Comparison of ENCODE assay signal across 37 cellular contexts in the genomic region with DNA sequence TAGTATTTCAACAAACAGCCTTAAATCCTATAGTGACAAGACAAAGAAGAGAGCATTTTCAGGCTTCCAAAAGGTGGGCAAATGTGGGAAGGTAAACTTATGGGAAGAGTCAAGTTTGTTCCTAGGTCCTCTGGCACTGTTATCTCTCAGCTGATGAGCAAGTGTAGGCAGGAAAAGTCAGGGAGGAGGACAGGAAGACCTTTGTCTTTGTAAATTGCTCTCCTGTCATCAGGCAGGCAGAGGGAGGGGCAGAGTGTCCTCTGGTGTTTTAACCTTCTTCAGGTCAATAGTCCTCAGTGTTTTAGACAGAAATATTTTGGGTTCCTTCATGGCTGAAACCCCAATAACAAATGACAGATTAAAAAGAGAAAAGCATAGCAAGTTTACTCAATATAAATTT.
"Had no signal": no experiment of that assay in that cellular context is flagged by ENCODE, and none has a peak within 500 bp of the region (broad histone marks: within the 10 kb centered on the region; RNA-seq: fewer than 3 reads in every experiment).

No MANE protein-coding gene starts in this region.

- H3K4me1 ChIP-seq: Peyer's patch had no signal

- H3K27me3 ChIP-seq: brain microvascular endothelial cell, Peyer's patch had no signal

- H3K36me3 ChIP-seq: brain microvascular endothelial cell, Peyer's patch had no signal

- H3K9me3 ChIP-seq: Peyer's patch had no signal

- H3K27ac Mint-ChIP-seq: activated B cell treated with CpG ODN at 0.5 μM for 24 hours; activated CD4-positive, alpha-beta memory T cell treated with anti-CD3 and anti-CD28 coated beads, Interleukin-2, amount 10 ng/mL, durations not matched to agents 7 days and 5 days; activated CD8-positive, alpha-beta memory T cell treated with anti-CD3 and anti-CD28 coated beads, Interleukin-2, amount 10 ng/mL, durations not matched to agents 7 days and 5 days; activated naive CD4-positive, alpha-beta T cell treated with anti-CD3 and anti-CD28 coated beads, Interleukin-2, amount 10 ng/mL, durations not matched to agents 7 days and 5 days; activated naive CD8-positive, alpha-beta T cell; activated naive CD8-positive, alpha-beta T cell treated with anti-CD3 and anti-CD28 coated beads, Interleukin-2, amount 50 U/mL, for 24 hours had no signal

- DNase-seq: activated B cell treated with CpG ODN at 0.5 μM for 24 hours; activated CD4-positive, alpha-beta memory T cell treated with anti-CD3 and anti-CD28 coated beads, Interleukin-2, amount 10 ng/mL, durations not matched to agents 7 days and 5 days; activated CD4-positive, alpha-beta T cell treated with anti-CD3 and anti-CD28 coated beads for 4 hours; activated CD4-positive, CD25-positive, alpha-beta regulatory T cell treated with anti-CD3 and anti-CD28 coated beads, Interleukin-2, amount 50 U/mL, for 72 hours; activated CD8-positive, alpha-beta memory T cell treated with anti-CD3 and anti-CD28 coated beads for 24 hours; activated CD8-positive, alpha-beta memory T cell treated with anti-CD3 and anti-CD28 coated beads, Interleukin-2, amount 10 ng/mL, durations not matched to agents 7 days and 5 days; activated CD8-positive, alpha-beta memory T cell treated with anti-CD3 and anti-CD28 coated beads, Interleukin-2, amount 50 U/mL, for 48 hours; activated effector memory CD4-positive, alpha-beta T cell treated with Interleukin-2 at 50 U/mL for 16 hours; activated naive CD4-positive, alpha-beta T cell treated with anti-CD3 and anti-CD28 coated beads, Interleukin-2, amount 10 ng/mL, durations not matched to agents 7 days and 5 days; activated naive CD8-positive, alpha-beta T cell treated with anti-CD3 and anti-CD28 coated beads, Interleukin-2, amount 50 U/mL, for 24 hours; activated T-cell treated with anti-CD3 and anti-CD28 coated beads, Interleukin-2, amount 50 U/mL, for 48 hours; anterior cingulate cortex; brain microvascular endothelial cell; central memory CD4-positive, alpha-beta T cell; NCI-H1048; NCI-H1105 treated with DMSO at 0.1 percent for 48 hours; NCI-H1436; NCI-H1694; NCI-H1930; NCI-H2081 treated with DMSO at 0.1 percent for 48 hours; NCI-H226; NCI-H446 treated with DMSO at 0.1 percent for 48 hours; NCI-H524; NCI-H69; NCI-H82; PC-3; Peyer's patch; SIG-M5; SW 1271; T-helper 1 cell; T-helper 2 cell; T-helper 9 cell had no signal

- H3K27me3 Mint-ChIP-seq: activated naive CD4-positive, alpha-beta T cell treated with anti-CD3 and anti-CD28 coated beads, Interleukin-2, amount 10 ng/mL, durations not matched to agents 7 days and 5 days; activated naive CD8-positive, alpha-beta T cell had no signal

- FAIRE-seq: colon had no signal

- H3K4me1 Mint-ChIP-seq: activated B cell treated with CpG ODN at 0.5 μM for 24 hours; activated CD4-positive, alpha-beta memory T cell treated with anti-CD3 and anti-CD28 coated beads, Interleukin-2, amount 10 ng/mL, durations not matched to agents 7 days and 5 days; activated CD8-positive, alpha-beta memory T cell treated with anti-CD3 and anti-CD28 coated beads, Interleukin-2, amount 10 ng/mL, durations not matched to agents 7 days and 5 days; activated naive CD4-positive, alpha-beta T cell treated with anti-CD3 and anti-CD28 coated beads, Interleukin-2, amount 10 ng/mL, durations not matched to agents 7 days and 5 days; activated naive CD8-positive, alpha-beta T cell treated with anti-CD3 and anti-CD28 coated beads, Interleukin-2, amount 50 U/mL, for 24 hours had no signal

- H3K9me3 Mint-ChIP-seq: activated B cell treated with CpG ODN at 0.5 μM for 24 hours; activated CD4-positive, alpha-beta memory T cell treated with anti-CD3 and anti-CD28 coated beads, Interleukin-2, amount 10 ng/mL, durations not matched to agents 7 days and 5 days; activated naive CD4-positive, alpha-beta T cell treated with anti-CD3 and anti-CD28 coated beads, Interleukin-2, amount 10 ng/mL, durations not matched to agents 7 days and 5 days; activated naive CD8-positive, alpha-beta T cell treated with anti-CD3 and anti-CD28 coated beads, Interleukin-2, amount 50 U/mL, for 24 hours had no signal

- ATAC-seq: activated CD8-positive, alpha-beta memory T cell treated with anti-CD3 and anti-CD28 coated beads, Interleukin-2, amount 10 ng/mL, durations not matched to agents 7 days and 5 days; activated naive CD8-positive, alpha-beta T cell treated with anti-CD3 and anti-CD28 coated beads, Interleukin-2, amount 50 U/mL, for 24 hours; PC-3; Right ventricle myocardium inferior had no signal

- H3K4me3 Mint-ChIP-seq: activated B cell treated with CpG ODN at 0.5 μM for 24 hours; activated CD4-positive, alpha-beta memory T cell treated with anti-CD3 and anti-CD28 coated beads, Interleukin-2, amount 10 ng/mL, durations not matched to agents 7 days and 5 days; activated CD8-positive, alpha-beta memory T cell treated with anti-CD3 and anti-CD28 coated beads, Interleukin-2, amount 10 ng/mL, durations not matched to agents 7 days and 5 days; activated naive CD4-positive, alpha-beta T cell treated with anti-CD3 and anti-CD28 coated beads, Interleukin-2, amount 10 ng/mL, durations not matched to agents 7 days and 5 days; activated naive CD8-positive, alpha-beta T cell; activated naive CD8-positive, alpha-beta T cell treated with anti-CD3 and anti-CD28 coated beads, Interleukin-2, amount 50 U/mL, for 24 hours had no signal

- H3K27ac ChIP-seq: brain microvascular endothelial cell, Peyer's patch, RWPE1, VCaP had no signal

- H3K4me3 ChIP-seq: Peyer's patch had no signal

- H3K36me3 Mint-ChIP-seq: activated CD8-positive, alpha-beta memory T cell treated with anti-CD3 and anti-CD28 coated beads, Interleukin-2, amount 10 ng/mL, durations not matched to agents 7 days and 5 days; activated naive CD4-positive, alpha-beta T cell treated with anti-CD3 and anti-CD28 coated beads, Interleukin-2, amount 10 ng/mL, durations not matched to agents 7 days and 5 days; activated naive CD8-positive, alpha-beta T cell had no signal
